ENCODE assay signal across 9 cellular contexts in the genomic region with DNA sequence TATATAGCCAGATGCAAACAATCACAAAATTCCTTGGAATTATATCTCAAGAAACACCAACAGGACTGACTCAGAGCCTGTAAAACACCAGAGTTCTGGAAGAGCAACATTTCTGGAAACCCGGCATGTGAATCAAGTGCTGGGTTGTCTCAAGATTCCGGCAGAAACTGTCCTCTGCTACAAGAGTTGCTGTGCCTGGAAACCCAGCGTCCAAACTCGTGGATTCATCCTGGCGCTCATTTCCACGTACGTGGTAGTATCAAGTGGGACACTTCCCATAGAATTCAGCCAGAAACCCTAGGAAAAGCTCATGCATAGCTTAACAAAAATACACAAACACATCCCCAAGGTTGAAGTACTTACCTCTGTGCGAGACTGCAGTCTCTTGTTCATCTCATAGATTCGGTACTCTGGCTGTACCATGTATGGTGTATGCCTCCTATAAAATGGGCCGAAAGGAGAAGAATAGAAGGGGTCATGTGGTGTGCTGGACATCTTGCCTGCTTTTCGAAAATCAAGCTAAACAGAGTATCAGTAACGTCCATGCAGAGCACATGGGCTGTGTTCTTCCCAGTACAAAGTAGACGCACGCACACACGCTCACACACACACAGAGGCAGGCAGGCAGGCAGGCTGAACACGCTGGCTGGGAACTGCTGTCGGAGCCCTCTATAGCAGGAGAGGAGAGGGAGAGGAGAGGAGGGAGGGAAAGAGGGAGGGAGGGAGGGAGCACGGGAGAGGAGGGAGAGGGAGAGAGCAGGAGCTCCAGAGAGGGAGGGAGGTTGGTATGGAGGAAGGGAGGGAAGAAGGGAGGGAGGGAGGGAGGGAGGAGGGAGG. TPM values are rescaled to one million over a fixed set of nuclear protein-coding genes. Genes with fewer than 3 reads are reported as not detected.
A peak's percentile ranks its signal among the peaks of the same experiment; 100 is the strongest.
DNase-seq lines count a peak whose midpoint lies in the region; ATAC-seq and TF ChIP-seq lines count a peak whose summit lies in the region.
"Had no signal": no experiment of that assay in that cellular context is flagged by ENCODE, and none has a peak within 500 bp of the region (broad histone marks: within the 10 kb centered on the region; RNA-seq: fewer than 3 reads in every experiment).

A gene (minus strand): TSS at position 655 of the 837 bp plus-strand sequence.

- peaks cover 2% of the 10 kb centered on the region for H3K27me3 Mint-ChIP-seq in activated CD4-positive, alpha-beta memory T cell treated with anti-CD3 and anti-CD28 coated beads, Interleukin-2, amount 10 ng/mL, durations not matched to agents 7 days and 5 days

- DNase-seq in GM03348 (ENCODE audit: low spot score) (peak; percentile 69), astrocyte of the cerebellum (ENCODE audit: low read depth) (peak; percentile 44), iPS DF 6.9 (ENCODE audit: low read depth, low spot score) (no peak), putamen (ENCODE audit: low spot score) (peak; percentile 74), GM20000 (ENCODE audit: low spot score) (no peak)
- DNase-seq in activated CD4-positive, alpha-beta memory T cell treated with anti-CD3 and anti-CD28 coated beads, Interleukin-2, amount 10 ng/mL, durations not matched to agents 7 days and 5 days = no peak
- DNase-seq in activated naive CD4-positive, alpha-beta T cell treated with Interleukin-2 at 50 U/mL for 16 hours = no peak
- DNase-seq: activated T-cell treated with anti-CD3 and anti-CD28 coated beads, Interleukin-2, amount 50 U/mL, for 4 hours had no signal

- CTCF ChIA-PET in activated CD4-positive, alpha-beta memory T cell treated with anti-CD3 and anti-CD28 coated beads, Interleukin-2, amount 10 ng/mL, durations not matched to agents 7 days and 5 days (lab: Charles Lee) = no interaction called here

- no peaks in the 10 kb centered on the region for H3K27me3 ChIP-seq in iPS DF 6.9 (ENCODE audit: control insufficient read depth, insufficient read depth, low read length)

- no peaks in the 10 kb centered on the region for H3K9me3 ChIP-seq in iPS DF 6.9 (ENCODE audit: control insufficient read depth, insufficient read depth, low read length)

- H3K27ac ChIP-seq in iPS DF 6.9 (ENCODE audit: low read length) = no peak within 1 kb of the TSS

- H3K36me3 Mint-ChIP-seq in activated CD4-positive, alpha-beta memory T cell treated with anti-CD3 and anti-CD28 coated beads, Interleukin-2, amount 10 ng/mL, durations not matched to agents 7 days and 5 days (ENCODE audit: low read depth) = no peaks in the 10 kb centered on the region

- no CpG with 5 or more reads among the region's 18 CpGs for WGBS in iPS DF 6.9 (ENCODE audit: insufficient coverage, insufficient read length)

- H3K4me1 Mint-ChIP-seq in activated CD4-positive, alpha-beta memory T cell treated with anti-CD3 and anti-CD28 coated beads, Interleukin-2, amount 10 ng/mL, durations not matched to agents 7 days and 5 days = peaks cover 5% of the 10 kb centered on the region

- no peak for TF ChIP-seq CTCF in astrocyte of the cerebellum (IDR thresholded peaks at IDR 0.05; ENCODE audit: low read depth, low read length, missing control alignments)
- TF ChIP-seq CTCF in GM20000 (IDR thresholded peaks at IDR 0.05; ENCODE audit: extremely low read depth, missing control alignments) = no peak

- POLR2A ChIA-PET in activated CD4-positive, alpha-beta memory T cell treated with anti-CD3 and anti-CD28 coated beads, Interleukin-2, amount 10 ng/mL, durations not matched to agents 7 days and 5 days (lab: Charles Lee) = no interaction called here

- H3K4me3 Mint-ChIP-seq in activated CD4-positive, alpha-beta memory T cell treated with anti-CD3 and anti-CD28 coated beads, Interleukin-2, amount 10 ng/mL, durations not matched to agents 7 days and 5 days = no peak within 1 kb of the TSS
- H3K4me3 Mint-ChIP-seq: activated T-cell treated with anti-CD3 and anti-CD28 coated beads, Interleukin-2, amount 50 U/mL, for 4 hours had no signal

- no peaks in the 10 kb centered on the region for H3K36me3 ChIP-seq in iPS DF 6.9 (ENCODE audit: control insufficient read depth, insufficient read depth, low read length)

- no peak within 1 kb of the TSS for H3K27ac Mint-ChIP-seq in activated CD4-positive, alpha-beta memory T cell treated with anti-CD3 and anti-CD28 coated beads, Interleukin-2, amount 10 ng/mL, durations not matched to agents 7 days and 5 days

- in situ Hi-C loops in astrocyte of the cerebellum (cut with HindIII; ENCODE audit: low sequenced_read_pairs) = no loop called here

- no peak for ATAC-seq in GM19463 (IDR thresholded peaks at IDR 0.05; ENCODE audit: unreplicated experiment)

- H3K4me3 ChIP-seq in astrocyte of the cerebellum (ENCODE audit: low read depth, low read length) = peak within 1 kb of the TSS; percentile 36
- peak within 1 kb of the TSS; percentile 44; the same call in 1 of the 2 replicates for H3K4me3 ChIP-seq in iPS DF 6.9 (ENCODE audit: low read length)

- H3K9me3 Mint-ChIP-seq in activated CD4-positive, alpha-beta memory T cell treated with anti-CD3 and anti-CD28 coated beads, Interleukin-2, amount 10 ng/mL, durations not matched to agents 7 days and 5 days = no peaks in the 10 kb centered on the region
- H3K9me3 Mint-ChIP-seq: activated T-cell treated with anti-CD3 and anti-CD28 coated beads, Interleukin-2, amount 50 U/mL, for 4 hours had no signal

- H3K4me1 ChIP-seq in iPS DF 6.9 (ENCODE audit: control insufficient read depth, insufficient read depth, low read length) = peaks cover 2% of the 10 kb centered on the region; the same call in 1 of the 2 replicates

RNA-seq across cellular contexts. Expression of the gene that starts here (rescaled TPM):
- total RNA-seq in activated CD4-positive, alpha-beta memory T cell treated with anti-CD3 and anti-CD28 coated beads, Interleukin-2, amount 10 ng/mL, durations not matched to agents 7 days and 5 days = not detected

Comparison
In these comparisons a context has a peak if more than half of its experiments do, and no peak if none do; other contexts are left out.
1. DNase-seq: peak in GM03348 (single experiment), astrocyte of the cerebellum (single experiment) and putamen (single experiment); none in iPS DF 6.9 (single experiment), activated CD4-positive, alpha-beta memory T cell treated with anti-CD3 and anti-CD28 coated beads, Interleukin-2, amount 10 ng/mL, durations not matched to agents 7 days and 5 days (single experiment), activated naive CD4-positive, alpha-beta T cell treated with Interleukin-2 at 50 U/mL for 16 hours (single experiment) and GM20000 (single experiment).